ENCODE assay signal across 18 cellular contexts in genomic region chr7:98785929-98786571, GRCh38.
"Had no signal": no experiment of that assay in that cellular context is flagged by ENCODE, and none has a peak within 500 bp of the region (broad histone marks: within the 10 kb centered on the region; RNA-seq: fewer than 3 reads in every experiment).

No MANE protein-coding gene starts in this region.

- H3K36me3 Mint-ChIP-seq: activated naive CD8-positive, alpha-beta T cell treated with anti-CD3 and anti-CD28 coated beads, Interleukin-2, amount 10 ng/mL, durations not matched to agents 7 days and 5 days; memory B cell had no signal

- H3K9me3 ChIP-seq: colonic mucosa, gastrocnemius medialis, heart right ventricle, left lung, ovary had no signal

- ATAC-seq: activated CD4-positive, alpha-beta T cell treated with anti-CD3 and anti-CD28 coated beads for 36 hours; gastrocnemius medialis; left lung; stimulated activated naive CD8-positive, alpha-beta T cell treated with anti-CD3 and anti-CD28 coated beads, Interleukin-15, amount 100 ng/mL, for 72 hours had no signal

- H3K4me1 Mint-ChIP-seq: activated CD4-positive, alpha-beta memory T cell treated with anti-CD3 and anti-CD28 coated beads, Interleukin-2, amount 10 ng/mL, durations not matched to agents 7 days and 5 days; activated CD4-positive, alpha-beta T cell treated with anti-CD3 and anti-CD28 coated beads for 36 hours; activated naive CD8-positive, alpha-beta T cell treated with anti-CD3 and anti-CD28 coated beads, Interleukin-2, amount 10 ng/mL, durations not matched to agents 7 days and 5 days; memory B cell; stimulated activated naive CD8-positive, alpha-beta T cell treated with anti-CD3 and anti-CD28 coated beads, Interleukin-15, amount 100 ng/mL, for 72 hours had no signal

- H3K27ac Mint-ChIP-seq: activated CD4-positive, alpha-beta memory T cell treated with anti-CD3 and anti-CD28 coated beads, Interleukin-2, amount 10 ng/mL, durations not matched to agents 7 days and 5 days; activated CD4-positive, alpha-beta T cell treated with anti-CD3 and anti-CD28 coated beads for 36 hours; activated naive CD8-positive, alpha-beta T cell treated with anti-CD3 and anti-CD28 coated beads, Interleukin-2, amount 10 ng/mL, durations not matched to agents 7 days and 5 days; memory B cell; nephron progenitor cell; stimulated activated naive CD8-positive, alpha-beta T cell treated with anti-CD3 and anti-CD28 coated beads, Interleukin-15, amount 100 ng/mL, for 72 hours had no signal

- H3K27me3 ChIP-seq: cardiac muscle cell, colonic mucosa, heart right ventricle, ovary had no signal

- H3K36me3 ChIP-seq: cardiac muscle cell, colonic mucosa, gastrocnemius medialis, heart right ventricle, left lung, ovary, WERI-Rb-1 had no signal

- H3K27ac ChIP-seq: cardiac muscle cell, colonic mucosa, gastrocnemius medialis, heart right ventricle, left lung, ovary, WERI-Rb-1 had no signal

- DNase-seq: activated CD4-positive, alpha-beta memory T cell treated with anti-CD3 and anti-CD28 coated beads, Interleukin-2, amount 10 ng/mL, durations not matched to agents 7 days and 5 days; activated CD4-positive, alpha-beta T cell treated with anti-CD3 and anti-CD28 coated beads for 36 hours; activated naive CD8-positive, alpha-beta T cell treated with anti-CD3 and anti-CD28 coated beads, Interleukin-2, amount 10 ng/mL, durations not matched to agents 7 days and 5 days; aorta; colonic mucosa; effector CD4-positive, alpha-beta T cell; gastrocnemius medialis; heart right ventricle; islet precursor cell; left lung; nephron progenitor cell; ovary; stimulated activated CD4-positive, alpha-beta T cell treated with anti-CD3 and anti-CD28 coated beads, Interleukin-2, amount 100 ng/mL, for 48 hours; stimulated activated CD8-positive, alpha-beta memory T cell treated with anti-CD3 and anti-CD28 coated beads, Interleukin-4, amount 100 ng/mL, for 48 hours; stimulated activated naive CD8-positive, alpha-beta T cell treated with anti-CD3 and anti-CD28 coated beads, Interleukin-15, amount 100 ng/mL, for 72 hours; WERI-Rb-1 had no signal

- H3K4me3 Mint-ChIP-seq: activated CD4-positive, alpha-beta memory T cell treated with anti-CD3 and anti-CD28 coated beads, Interleukin-2, amount 10 ng/mL, durations not matched to agents 7 days and 5 days; activated CD4-positive, alpha-beta T cell treated with anti-CD3 and anti-CD28 coated beads for 36 hours; activated naive CD8-positive, alpha-beta T cell treated with anti-CD3 and anti-CD28 coated beads, Interleukin-2, amount 10 ng/mL, durations not matched to agents 7 days and 5 days; memory B cell; nephron progenitor cell; stimulated activated naive CD8-positive, alpha-beta T cell treated with anti-CD3 and anti-CD28 coated beads, Interleukin-15, amount 100 ng/mL, for 72 hours had no signal

- H3K27me3 Mint-ChIP-seq: activated CD4-positive, alpha-beta memory T cell treated with anti-CD3 and anti-CD28 coated beads, Interleukin-2, amount 10 ng/mL, durations not matched to agents 7 days and 5 days; activated naive CD8-positive, alpha-beta T cell treated with anti-CD3 and anti-CD28 coated beads, Interleukin-2, amount 10 ng/mL, durations not matched to agents 7 days and 5 days had no signal

- H3K9me3 Mint-ChIP-seq: activated CD4-positive, alpha-beta memory T cell treated with anti-CD3 and anti-CD28 coated beads, Interleukin-2, amount 10 ng/mL, durations not matched to agents 7 days and 5 days; activated naive CD8-positive, alpha-beta T cell treated with anti-CD3 and anti-CD28 coated beads, Interleukin-2, amount 10 ng/mL, durations not matched to agents 7 days and 5 days; memory B cell; stimulated activated naive CD8-positive, alpha-beta T cell treated with anti-CD3 and anti-CD28 coated beads, Interleukin-15, amount 100 ng/mL, for 72 hours had no signal

- H3K4me3 ChIP-seq: cardiac muscle cell, colonic mucosa, gastrocnemius medialis, heart right ventricle, left lung, ovary had no signal

- H3K4me1 ChIP-seq: colonic mucosa, gastrocnemius medialis, heart right ventricle, left lung had no signal
